ENCODE assay signal across 10 cellular contexts in genomic region chr19:28633223-28634030, GRCh38.
DNase-seq lines count a peak whose midpoint lies in the region; ATAC-seq and TF ChIP-seq lines count a peak whose summit lies in the region.
"Had no signal": no experiment of that assay in that cellular context is flagged by ENCODE, and none has a peak within 500 bp of the region (broad histone marks: within the 10 kb centered on the region; RNA-seq: fewer than 3 reads in every experiment).

No MANE protein-coding gene starts in this region.

- no peaks in the 10 kb centered on the region for H3K27me3 ChIP-seq in RWPE2 (ENCODE audit: insufficient read depth, poor library complexity, severe bottlenecking)

- H3K9me3 ChIP-seq in RWPE2 (ENCODE audit: severe bottlenecking) = no peaks in the 10 kb centered on the region

- no peaks in the 10 kb centered on the region for H3K4me1 ChIP-seq in RWPE2 (ENCODE audit: insufficient read depth, poor library complexity, severe bottlenecking)

- H3K4me3 ChIP-seq in RWPE2 (ENCODE audit: severe bottlenecking) (no peak overlapping the region), astrocyte of the cerebellum (ENCODE audit: low read depth, low read length) (no peak overlapping the region)
- H3K4me3 ChIP-seq: SK-N-MC had no signal

- ATAC-seq in RWPE2 (ENCODE audit: low read depth) (peak; percentile 44; the same call in 1 of the 3 replicates), HG03565 (IDR thresholded peaks at IDR 0.05; ENCODE audit: unreplicated experiment) (no peak)

- TF ChIP-seq CTCF in RWPE2 (IDR thresholded peaks at IDR 0.05; ENCODE audit: poor library complexity, severe bottlenecking) = peak; percentile 76
- TF ChIP-seq CTCF in astrocyte of the cerebellum (IDR thresholded peaks at IDR 0.05; ENCODE audit: low read depth, low read length, missing control alignments) = peak; percentile 97

- DNase-seq in DMS114 treated with DMSO at 0.1 percent for 48 hours (lab: John Stamatoyannopoulos, UW; ENCODE audit: unreplicated experiment) = peak; percentile 35
- peak; percentile 68 for DNase-seq in KBM-7
- no peak for DNase-seq in RWPE2 (ENCODE audit: low spot score)
- peak; percentile 47 for DNase-seq in astrocyte of the cerebellum (ENCODE audit: low read depth)
- DNase-seq in left kidney (ENCODE audit: low read depth, low spot score) = peak; percentile 82
- DNase-seq in stimulated activated CD8-positive, alpha-beta memory T cell treated with anti-CD3 and anti-CD28 coated beads, Interleukin-15, amount 100 ng/mL, for 1 hour (ENCODE audit: low read depth) = peak; percentile 27
- DNase-seq in T1000 (lab: John Stamatoyannopoulos, UW) = no peak
- DNase-seq: right cardiac atrium had no signal

- in situ Hi-C loops in KBM-7 (cut with MboI; ENCODE audit: low pct_unique_long_range_greater_than_20kb, low sequenced_read_pairs) (no loop called here), astrocyte of the cerebellum (cut with HindIII; ENCODE audit: low sequenced_read_pairs) (no loop called here)

- H3K36me3 ChIP-seq in RWPE2 (ENCODE audit: low read depth) = no peaks in the 10 kb centered on the region

- H3K27ac ChIP-seq in RWPE2 (ENCODE audit: poor library complexity, severe bottlenecking) = no peak overlapping the region
- H3K27ac ChIP-seq: SK-N-MC had no signal

Comparison
In these comparisons a context has a peak if more than half of its experiments do, and no peak if none do; other contexts are left out.
1. DNase-seq: peak in DMS114 treated with DMSO at 0.1 percent for 48 hours (single experiment), KBM-7 (single experiment), astrocyte of the cerebellum (single experiment), left kidney (single experiment) and stimulated activated CD8-positive, alpha-beta memory T cell treated with anti-CD3 and anti-CD28 coated beads, Interleukin-15, amount 100 ng/mL, for 1 hour (single experiment); none in RWPE2 (single experiment) and T1000 (single experiment).